Comparison of ENCODE assay signal across 8 cellular contexts in genomic region chr7:75638607-75639070, GRCh38.
DNase-seq lines count a peak whose midpoint lies in the region; ATAC-seq and TF ChIP-seq lines count a peak whose summit lies in the region.

No MANE protein-coding gene starts in this region.

- intact Hi-C loops in breast epithelium (cut with DNase I; ENCODE audit: low total_unique reads): no loop called here

- ATAC-seq in GM21423 (IDR thresholded peaks at IDR 0.05; ENCODE audit: unreplicated experiment) (no peak), GM19463 (IDR thresholded peaks at IDR 0.05; ENCODE audit: unreplicated experiment) (no peak)

- H3K36me3 ChIP-seq in breast epithelium (no peaks in the 10 kb centered on the region), skeletal muscle satellite cell (ENCODE audit: insufficient read depth, low read length) (no peaks in the 10 kb centered on the region)

- no peak for TF ChIP-seq CTCF in breast epithelium (IDR thresholded peaks at IDR 0.05)

- peak overlapping the region; percentile 56 to 84 for H3K27ac ChIP-seq in breast epithelium

- TF ChIP-seq POLR2A in breast epithelium (IDR thresholded peaks at IDR 0.05): no peak

- peaks cover 0 to 8% of the 10 kb centered on the region in 2 donors for H3K4me1 ChIP-seq in breast epithelium
- H3K4me1 ChIP-seq in skeletal muscle satellite cell (ENCODE audit: control insufficient read depth, insufficient read depth, low read length): peaks cover 14% of the 10 kb centered on the region

- H3K9ac ChIP-seq in skeletal muscle satellite cell (ENCODE audit: low read depth, low read length): peak overlapping the region; percentile 68

- H3K9me3 ChIP-seq in breast epithelium (peaks cover 4 to 6% of the 10 kb centered on the region in 2 donors), skeletal muscle satellite cell (replicated peaks; ENCODE audit: low read length) (no peaks in the 10 kb centered on the region)

- H3K4me2 ChIP-seq in skeletal muscle satellite cell (ENCODE audit: low read length): peak overlapping the region; percentile 89

- H3K27me3 ChIP-seq in breast epithelium (no peaks in the 10 kb centered on the region), skeletal muscle satellite cell (ENCODE audit: control insufficient read depth, insufficient read depth, low read length) (no peaks in the 10 kb centered on the region)

- DNase-seq in EH (ENCODE audit: low read depth) (peak; percentile 56), NCI-H1105 (lab: John Stamatoyannopoulos, UW) (peak; percentile 25), breast epithelium (ENCODE audit: low spot score in 2 of 2) (peak in 1 of 2 donors; percentile 63), inferior parietal cortex (ENCODE audit: extremely low spot score) (peak; percentile 22), NCI-H446 (lab: John Stamatoyannopoulos, UW) (no peak)

- peak overlapping the region; percentile 52 to 98 (median 68) for H3K4me3 ChIP-seq in breast epithelium
- H3K4me3 ChIP-seq in skeletal muscle satellite cell (ENCODE audit: low read length): peak overlapping the region; percentile 75

Comparison
In these comparisons a context has a peak if more than half of its experiments do, and no peak if none do; other contexts are left out.
1. DNase-seq: peak in EH (single experiment), NCI-H1105 (single experiment) and inferior parietal cortex (single experiment); none in NCI-H446 (0 of 2).